Comparison of ENCODE assay signal across 17 cellular contexts in the genomic region with DNA sequence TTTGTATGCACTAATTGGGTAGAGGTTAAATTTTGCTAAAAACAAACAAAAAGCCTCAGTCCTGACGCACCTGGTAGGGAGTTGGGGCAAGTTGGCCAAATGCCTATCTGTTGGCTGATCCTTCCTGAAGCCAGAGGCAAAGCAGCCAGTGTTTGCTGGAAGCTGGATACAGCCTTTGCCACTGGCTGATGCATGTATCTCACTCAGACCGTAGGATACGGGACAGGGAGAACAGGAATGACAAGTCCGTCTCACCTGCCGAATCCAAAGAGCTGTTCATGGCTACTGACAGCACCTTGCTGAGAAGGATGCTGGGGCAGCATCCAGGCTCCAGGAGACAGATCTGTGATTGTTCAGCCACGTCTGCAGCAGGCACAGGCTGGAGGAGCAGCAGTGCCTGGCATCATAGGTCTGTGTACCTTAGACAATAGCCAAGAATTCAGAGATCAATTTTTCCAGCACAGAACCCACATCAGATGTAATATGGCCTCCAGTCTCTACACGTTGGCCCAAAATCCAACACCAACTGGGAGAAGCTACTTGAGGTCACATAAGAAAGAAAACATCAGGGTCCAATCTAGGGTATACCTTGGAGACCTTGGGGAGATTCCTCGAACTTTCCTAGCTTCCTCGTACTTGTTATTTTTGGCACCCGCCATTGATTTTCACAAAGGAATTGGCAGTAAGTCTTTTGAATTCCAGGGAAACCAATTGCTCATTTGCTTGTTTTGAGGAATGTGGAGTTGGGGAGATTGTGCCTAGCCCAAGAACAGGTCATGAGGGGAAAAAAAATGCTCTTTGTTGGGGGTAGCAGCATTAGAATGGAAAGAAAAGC.
DNase-seq lines count a peak whose midpoint lies in the region; ATAC-seq and TF ChIP-seq lines count a peak whose summit lies in the region.
"Had no signal": no experiment of that assay in that cellular context is flagged by ENCODE, and none has a peak within 500 bp of the region (broad histone marks: within the 10 kb centered on the region; RNA-seq: fewer than 3 reads in every experiment).

No MANE protein-coding gene starts in this region.

- H3K27me3 ChIP-seq in prostate gland (replicated peaks; ENCODE audit: insufficient read depth), result no peaks in the 10 kb centered on the region
- H3K27me3 ChIP-seq: hepatocyte, SJCRH30, spleen, testis had no signal

- H3K4me1 Mint-ChIP-seq in natural killer cell, result peaks cover 5 to 6% of the 10 kb centered on the region in 2 donors

- peaks cover 4 to 14% of the 10 kb centered on the region in 2 donors for H3K27me3 Mint-ChIP-seq in natural killer cell (ENCODE audit: low read depth in 2 of 2)

- no peaks in the 10 kb centered on the region for H3K36me3 Mint-ChIP-seq in natural killer cell
- H3K36me3 Mint-ChIP-seq: activated naive CD8-positive, alpha-beta T cell treated with anti-CD3 and anti-CD28 coated beads for 36 hours had no signal

- H3K9me3 ChIP-seq in prostate gland, result no peaks in the 10 kb centered on the region
- H3K9me3 ChIP-seq: SJCRH30, spleen, testis had no signal

- no peaks in the 10 kb centered on the region for H3K4me1 ChIP-seq in prostate gland (replicated peaks)

- no peaks in the 10 kb centered on the region for H3K9me3 Mint-ChIP-seq in natural killer cell
- H3K9me3 Mint-ChIP-seq: activated naive CD8-positive, alpha-beta T cell treated with anti-CD3 and anti-CD28 coated beads for 36 hours had no signal

- intact Hi-C loops in prostate gland (cut with DNase I), result no loop called here
- intact Hi-C loops in natural killer cell (cut with micrococcal nuclease), result no loop called here

- DNase-seq in NCI-H1417 (lab: John Stamatoyannopoulos, UW) (peak in 2 of 3 experiments; percentile 11 to 46), NCI-H1417 treated with DMSO at 0.1 percent for 48 hours (lab: John Stamatoyannopoulos, UW) (no peak), astrocyte of the cerebellum (ENCODE audit: low read depth) (peak; percentile 49), fibroblast of mammary gland (ENCODE audit: low read depth) (peak; percentile 38), prostate gland (ENCODE audit: low spot score) (peak; percentile 51), natural killer cell (no peak), T-helper 2 cell (no peak)
- DNase-seq: 8988T; activated naive CD8-positive, alpha-beta T cell treated with anti-CD3 and anti-CD28 coated beads for 36 hours; activated T-cell treated with anti-CD3 and anti-CD28 coated beads, Interleukin-2, amount 50 U/mL, for 48 hours; NCI-H187; SJCRH30; spleen; stimulated activated CD8-positive, alpha-beta memory T cell treated with anti-CD3 and anti-CD28 coated beads, Interleukin-4, amount 100 ng/mL, for 48 hours; testis had no signal

- H3K4me3 ChIP-seq in astrocyte of the cerebellum (ENCODE audit: low read depth, low read length) (no peak overlapping the region), fibroblast of mammary gland (ENCODE audit: control insufficient read depth, low read depth, low read length) (no peak overlapping the region), prostate gland (no peak overlapping the region)
- H3K4me3 ChIP-seq: hepatocyte, SJCRH30, spleen had no signal

- WGBS in prostate gland, result 63% methylated on average over 10 of the region's 10 CpGs

- TF ChIP-seq CTCF in astrocyte of the cerebellum (IDR thresholded peaks at IDR 0.05; ENCODE audit: low read depth, low read length, missing control alignments) (no peak), fibroblast of mammary gland (conservative IDR thresholded peaks at IDR 0.05; ENCODE audit: control insufficient read depth, insufficient read depth, low read depth, low read length) (no peak), prostate gland (IDR thresholded peaks at IDR 0.05) (no peak), natural killer cell (IDR thresholded peaks at IDR 0.05) (no peak)

- in situ Hi-C loops in astrocyte of the cerebellum (cut with HindIII; ENCODE audit: low sequenced_read_pairs), result no loop called here

- TF ChIP-seq POLR2A in prostate gland (IDR thresholded peaks at IDR 0.05), result no peak

- H3K27ac Mint-ChIP-seq in natural killer cell, result no peak overlapping the region
- H3K27ac Mint-ChIP-seq: activated naive CD8-positive, alpha-beta T cell treated with anti-CD3 and anti-CD28 coated beads for 36 hours had no signal

- no peaks in the 10 kb centered on the region for H3K36me3 ChIP-seq in prostate gland
- H3K36me3 ChIP-seq: SJCRH30, spleen had no signal

- H3K27ac ChIP-seq in prostate gland, result no peak overlapping the region
- H3K27ac ChIP-seq: hepatocyte, SJCRH30, testis had no signal

- ATAC-seq in GM18907 (IDR thresholded peaks at IDR 0.05; ENCODE audit: unreplicated experiment), result no peak
- no peak for ATAC-seq in natural killer cell

- no peak overlapping the region for H3K4me3 Mint-ChIP-seq in natural killer cell
- H3K4me3 Mint-ChIP-seq: activated naive CD8-positive, alpha-beta T cell treated with anti-CD3 and anti-CD28 coated beads for 36 hours had no signal

Comparison
In these comparisons a context has a peak if more than half of its experiments do, and no peak if none do; other contexts are left out.
1. DNase-seq: peak in NCI-H1417 (2 of 3), astrocyte of the cerebellum (single experiment), fibroblast of mammary gland (single experiment) and prostate gland (single experiment); none in NCI-H1417 treated with DMSO at 0.1 percent for 48 hours (single experiment), natural killer cell (single experiment) and T-helper 2 cell (0 of 5).